In genomic region chr19:7328647-7329046, GRCh38 we compare ENCODE assay signal across 30 cellular contexts. TPM values are rescaled to one million over a fixed set of nuclear protein-coding genes. Genes with fewer than 3 reads are reported as not detected.
A peak's percentile ranks its signal among the peaks of the same experiment; 100 is the strongest.
DNase-seq lines count a peak whose midpoint lies in the region; ATAC-seq and TF ChIP-seq lines count a peak whose summit lies in the region.
"Had no signal": no experiment of that assay in that cellular context is flagged by ENCODE, and none has a peak within 500 bp of the region (broad histone marks: within the 10 kb centered on the region; RNA-seq: fewer than 3 reads in every experiment).

No MANE protein-coding gene starts in this region.

- BruUV-seq in PC-3 (replicated peaks; lab: Mats Ljungman, UMichigan): no TSS peak

- H3K9me3 ChIP-seq in Karpas-422 (ENCODE audit: low read length): no peaks in the 10 kb centered on the region
- no peaks in the 10 kb centered on the region for H3K9me3 ChIP-seq in PC-3 (ENCODE audit: low read length)
- no peaks in the 10 kb centered on the region for H3K9me3 ChIP-seq in sigmoid colon
- H3K9me3 ChIP-seq: ascending aorta, suprapubic skin, upper lobe of left lung had no signal

- POLR2A ChIA-PET in PC-3 (lab: Charles Lee; ENCODE audit: unreplicated experiment): no interaction called here

- H3K9ac ChIP-seq in Karpas-422 (ENCODE audit: low read length) (no peak overlapping the region), PC-3 (ENCODE audit: low read length) (no peak overlapping the region)
- H3K9ac ChIP-seq: neural progenitor cell, parathyroid adenoma had no signal

- H3F3A ChIP-seq in PC-3 (ENCODE audit: low read length, unreplicated experiment): no peaks in the 10 kb centered on the region

- H2AFZ ChIP-seq in Karpas-422 (ENCODE audit: low read length) (no peak overlapping the region), PC-3 (ENCODE audit: low read length) (no peak overlapping the region)
- H2AFZ ChIP-seq: neural progenitor cell, parathyroid adenoma had no signal

- WGBS in sigmoid colon, 2 donors: 83 to 89% methylated on average over 4 of the region's 4 CpGs

- H3K27ac ChIP-seq in Karpas-422 (ENCODE audit: low read length) (no peak overlapping the region), PC-3 (ENCODE audit: low read length) (no peak overlapping the region), sigmoid colon (no peak overlapping the region)
- H3K27ac ChIP-seq: ascending aorta, cardiac muscle cell, left ventricle myocardium inferior, neural progenitor cell, parathyroid adenoma, suprapubic skin, upper lobe of left lung had no signal

- no peak for ATAC-seq in PC-3
- ATAC-seq: activated T-cell treated with anti-CD3 and anti-CD28 coated beads, Interleukin-2, amount 50 U/mL, for 4 hours; WTC11 had no signal

- CTCF ChIA-PET in PC-3 (lab: Charles Lee): no interaction called here

- DNase-seq in GM10266 (ENCODE audit: extremely low spot score) (peak; percentile 32), Karpas-422 (peak; percentile 39), PC-3 (no peak), sigmoid colon (peak; percentile 22), NCI-H1048 (lab: John Stamatoyannopoulos, UW) (no peak), NCI-H128 (lab: John Stamatoyannopoulos, UW; ENCODE audit: unreplicated experiment) (no peak), cerebellar cortex (ENCODE audit: low spot score) (no peak)
- DNase-seq: activated CD4-positive, alpha-beta T cell treated with anti-CD3 and anti-CD28 coated beads, Interleukin-2, amount 10 ng/mL, durations not matched to agents 7 days and 5 days; activated gamma-delta T cell treated with Interleukin-2 at 50 U/mL for 16 hours; activated naive CD8-positive, alpha-beta T cell treated with anti-CD3 and anti-CD28 coated beads, Interleukin-2, amount 10 ng/mL, durations not matched to agents 7 days and 5 days; activated T-cell treated with anti-CD3 and anti-CD28 coated beads, Interleukin-2, amount 50 U/mL, for 4 hours; cortex of kidney; DMS79 treated with DMSO at 0.1 percent for 48 hours; effector memory CD4-positive, alpha-beta T cell; erythroblast; left ventricle myocardium inferior; mesendoderm; NCI-H1105 treated with DMSO at 0.1 percent for 48 hours; NCI-H2029 treated with DMSO at 0.1 percent for 48 hours; NCI-H526; NK-92 treated with Interleukin-12 subunit alpha and Interleukin-12 subunit beta, amount 100 ng/mL, for 24 hours; small intestine; T1000; upper lobe of left lung had no signal

- no peak for TF ChIP-seq POLR2A in sigmoid colon (IDR thresholded peaks at IDR 0.05)

- H3K9me2 ChIP-seq in Karpas-422 (replicated peaks; ENCODE audit: insufficient read depth, low read length): no peaks in the 10 kb centered on the region
- H3K9me2 ChIP-seq in PC-3 (replicated peaks; ENCODE audit: low read length): no peaks in the 10 kb centered on the region

- TF ChIP-seq CTCF in GM10266 (IDR thresholded peaks at IDR 0.05; ENCODE audit: control insufficient read depth, insufficient read depth, low read depth, missing control alignments): peak; percentile 18
- peak; percentile 50 for TF ChIP-seq CTCF in PC-3 (conservative IDR thresholded peaks at IDR 0.05; ENCODE audit: low read depth, low read length)
- TF ChIP-seq CTCF in sigmoid colon (IDR thresholded peaks at IDR 0.05): no peak

- H3K4me2 ChIP-seq in Karpas-422 (ENCODE audit: low read depth, low read length, poor library complexity, severe bottlenecking) (no peak overlapping the region), PC-3 (ENCODE audit: low read length) (no peak overlapping the region)
- H3K4me2 ChIP-seq: neural progenitor cell had no signal

- H4K20me1 ChIP-seq in Karpas-422 (ENCODE audit: insufficient read depth, low read depth, low read length) (no peaks in the 10 kb centered on the region), PC-3 (ENCODE audit: low read length) (no peaks in the 10 kb centered on the region)

- H3K4me3 ChIP-seq in Karpas-422 (ENCODE audit: low read length) (no peak overlapping the region), PC-3 (ENCODE audit: low read length) (no peak overlapping the region), sigmoid colon (no peak overlapping the region)
- H3K4me3 ChIP-seq: ascending aorta, cardiac muscle cell, left ventricle myocardium inferior, neural progenitor cell, suprapubic skin, upper lobe of left lung had no signal

- TF ChIP-seq EP300 in sigmoid colon (IDR thresholded peaks at IDR 0.05): no peak

- H3K79me2 ChIP-seq in Karpas-422 (ENCODE audit: low read length) (no peaks in the 10 kb centered on the region), PC-3 (ENCODE audit: low read length) (no peaks in the 10 kb centered on the region)
- H3K79me2 ChIP-seq: parathyroid adenoma had no signal

- H3K4me1 ChIP-seq in Karpas-422 (ENCODE audit: low read length) (no peaks in the 10 kb centered on the region), PC-3 (ENCODE audit: insufficient read depth, low read length) (no peaks in the 10 kb centered on the region), sigmoid colon (no peaks in the 10 kb centered on the region)
- H3K4me1 ChIP-seq: ascending aorta, neural progenitor cell, parathyroid adenoma, suprapubic skin had no signal

- intact Hi-C loops in PC-3 (cut with micrococcal nuclease): no loop called here
- intact Hi-C loops in sigmoid colon (cut with DNase I): no loop called here

- H3K27me3 ChIP-seq in Karpas-422 (ENCODE audit: low read length): no peaks in the 10 kb centered on the region
- no peaks in the 10 kb centered on the region for H3K27me3 ChIP-seq in PC-3 (ENCODE audit: low read length)
- H3K27me3 ChIP-seq in sigmoid colon: no peaks in the 10 kb centered on the region
- H3K27me3 ChIP-seq: ascending aorta, cardiac muscle cell, neural progenitor cell, suprapubic skin, upper lobe of left lung had no signal

- H3K36me3 ChIP-seq in Karpas-422 (ENCODE audit: insufficient read depth, low read length) (no peaks in the 10 kb centered on the region), PC-3 (ENCODE audit: low read depth, low read length) (no peaks in the 10 kb centered on the region), sigmoid colon (no peaks in the 10 kb centered on the region)
- H3K36me3 ChIP-seq: ascending aorta, cardiac muscle cell, left ventricle myocardium inferior, neural progenitor cell, suprapubic skin, upper lobe of left lung had no signal

RNA-seq across cellular contexts. Expression of gene ARHGEF18, which starts 20.1 kb away (rescaled TPM):
- total RNA-seq in Karpas-422 (2014; rRNA removed; shearing (Covaris generic); ENCODE audit: low replicate concordance): 9.4 and 21.8 TPM in 2 replicates
- total RNA-seq in PC-3 (2014; rRNA removed) (65.1 and 66.8 TPM in 2 replicates), sigmoid colon (10 to 100 TPM; 20.4 to 51.2 (median 36.9) TPM)
- 10 to 100 TPM; 21.6 to 76.6 (median 55.9) TPM for polyA plus RNA-seq in sigmoid colon

RNA-seq across cellular contexts. Expression of gene INSR, which starts 34.4 kb away (rescaled TPM):
- total RNA-seq in Karpas-422 (2014; rRNA removed; shearing (Covaris generic); ENCODE audit: low replicate concordance): 0.04 TPM in 1 of 2 replicates, not detected in the other
- 13.7 and 41.5 TPM in 2 replicates for total RNA-seq in PC-3 (2014; rRNA removed)
- total RNA-seq in sigmoid colon: 10 to 100 TPM; 67.1 to 83.1 (median 80.6) TPM
- 10 to 100 TPM in 1 of 3 donors, 1 to 10 TPM in 2; 3.0 to 18.8 (median 3.2) TPM for polyA plus RNA-seq in sigmoid colon

Comparison
In these comparisons a context has a peak if more than half of its experiments do, and no peak if none do; other contexts are left out.
1. DNase-seq: peak in GM10266 (single experiment), Karpas-422 (single experiment) and sigmoid colon (single experiment); none in PC-3 (single experiment), NCI-H1048 (single experiment), NCI-H128 (single experiment) and cerebellar cortex (single experiment).
2. CTCF ChIP-seq: peak in GM10266 (single experiment) and PC-3 (single experiment); none in sigmoid colon (0 of 4).
3. RNA of gene INSR, which starts 34.4 kb away (total RNA-seq): 67.1 to 83.1 TPM in sigmoid colon and 13.7 to 41.5 TPM in PC-3; 0.04 TPM in Karpas-422; every median in the first group is over 10 times any median in the second.